1 cellular context compared by ENCODE assay signal in genomic region chr11:76207642-76208378, GRCh38.
TF ChIP-seq lines count a peak whose summit lies in the region.

No MANE protein-coding gene starts in this region.

TF ChIP-seq in H1, 55 proteins besides CTCF, POLR2A, EP300 and RAD21 (continued from another document):
- TF ChIP-seq SAP30 (IDR thresholded peaks at IDR 0.05; ENCODE audit: insufficient read depth, insufficient replicate concordance, low read length) (no peak), HDAC2 (IDR thresholded peaks at IDR 0.05; ENCODE audit: borderline replicate concordance in 1 of 2, low read depth in 2 of 2, low read length in 2 of 2) (peak in 1 of 2 experiments; percentile 80; a peak in 1 of 4 replicates), JUND (IDR thresholded peaks at IDR 0.05; ENCODE audit: low read length) (no peak), BCL11A (IDR thresholded peaks at IDR 0.05; ENCODE audit: low read depth in 2 of 2, low read length in 2 of 2) (no peak), SIRT6 (IDR thresholded peaks at IDR 0.05; ENCODE audit: low read length) (no peak), FOSL1 (IDR thresholded peaks at IDR 0.05; ENCODE audit: insufficient read depth, low read depth, low read length) (no peak), ASH2L (IDR thresholded peaks at IDR 0.05; ENCODE audit: low read length) (no peak), NANOG (IDR thresholded peaks at IDR 0.05; ENCODE audit: insufficient read depth, low read depth, low read length, poor library complexity, severe bottlenecking) (peak; percentile 24), BACH1 (IDR thresholded peaks at IDR 0.05; ENCODE audit: low read length) (peak; percentile 41; the same call in 1 of the 2 replicates), KDM1A (IDR thresholded peaks at IDR 0.05; ENCODE audit: borderline replicate concordance, low read length) (peak; percentile 25; the same call in 1 of the 2 replicates), EZH2 (IDR thresholded peaks at IDR 0.05; ENCODE audit: low read depth, low read length, severe bottlenecking) (peak; percentile 18)
